Comparison of ENCODE assay signal across 8 cellular contexts in genomic region chr20:62386383-62387218, GRCh38. TPM values are rescaled to one million over a fixed set of nuclear protein-coding genes. Genes with fewer than 3 reads are reported as not detected.
DNase-seq lines count a peak whose midpoint lies in the region; ATAC-seq and TF ChIP-seq lines count a peak whose summit lies in the region.

RPS21 (plus strand) TSS chr20:62387103; CDS start chr20:62387339, 236 bp downstream.

- peak within 1 kb of the TSS; percentile 75 for H3K27ac ChIP-seq in PC-3 (ENCODE audit: low read length)

- no peaks in the 10 kb centered on the region for H3K9me2 ChIP-seq in PC-3 (replicated peaks; ENCODE audit: low read length)

- no peaks in the 10 kb centered on the region for H3K27me3 Mint-ChIP-seq in IgD-negative memory B cell
- no peaks in the 10 kb centered on the region for H3K27me3 Mint-ChIP-seq in activated T-cell treated with anti-CD3 and anti-CD28 coated beads, Interleukin-2, amount 50 U/mL, for 24 hours

- POLR2A ChIA-PET in PC-3 (lab: Charles Lee; ENCODE audit: unreplicated experiment): interaction anchor here (0.6 to 0.7 kb wide), 4 partner anchors 26 to 202 kb away, joined by 3 to 23 read pairs (median 10); no protein-coding TSS in a partner anchor

- peak within 1 kb of the TSS; percentile 66 for H2AFZ ChIP-seq in PC-3 (ENCODE audit: low read length)

- ATAC-seq in GM21576 (IDR thresholded peaks at IDR 0.05; ENCODE audit: unreplicated experiment) (peak; percentile 79), PC-3 (peak; percentile 82), esophagus mucosa (peak; percentile 91)

- H3F3A ChIP-seq in PC-3 (ENCODE audit: low read length, unreplicated experiment): peaks cover 21% of the 10 kb centered on the region

- H3K4me3 ChIP-seq in PC-3 (ENCODE audit: low read length): peak within 1 kb of the TSS; percentile 100

- H4K20me1 ChIP-seq in PC-3 (ENCODE audit: low read length): peaks cover 28% of the 10 kb centered on the region

- peaks cover 53% of the 10 kb centered on the region for H3K79me2 ChIP-seq in PC-3 (ENCODE audit: low read length)

- peaks cover 0 to 3% (median 0%) of the 10 kb centered on the region in 3 donors for H3K9me3 Mint-ChIP-seq in IgD-negative memory B cell
- H3K9me3 Mint-ChIP-seq in activated T-cell treated with anti-CD3 and anti-CD28 coated beads, Interleukin-2, amount 50 U/mL, for 24 hours: peaks cover 5% of the 10 kb centered on the region

- peaks cover 3% of the 10 kb centered on the region for H3K36me3 Mint-ChIP-seq in IgD-negative memory B cell
- peaks cover 87% of the 10 kb centered on the region for H3K36me3 Mint-ChIP-seq in activated T-cell treated with anti-CD3 and anti-CD28 coated beads, Interleukin-2, amount 50 U/mL, for 24 hours (ENCODE audit: low read depth)

- peak within 1 kb of the TSS; percentile 91 to 99 (median 94) for H3K4me3 Mint-ChIP-seq in IgD-negative memory B cell
- H3K4me3 Mint-ChIP-seq in activated T-cell treated with anti-CD3 and anti-CD28 coated beads, Interleukin-2, amount 50 U/mL, for 24 hours: peak within 1 kb of the TSS; percentile 95

- H3K27me3 ChIP-seq in PC-3 (ENCODE audit: low read length): no peaks in the 10 kb centered on the region

- CTCF ChIA-PET in PC-3 (lab: Charles Lee): interaction anchor here (0.5 to 0.9 kb wide), 4 partner anchors 37 to 256 kb away, joined by 3 to 9 read pairs (median 6); no protein-coding TSS in a partner anchor

- H3K9me3 ChIP-seq in PC-3 (ENCODE audit: low read length): no peaks in the 10 kb centered on the region

- DNase-seq in DMS114 treated with DMSO at 0.1 percent for 48 hours (lab: John Stamatoyannopoulos, UW; ENCODE audit: unreplicated experiment): peak; percentile 72
- peak; percentile 91 for DNase-seq in PC-3
- DNase-seq in activated T-cell treated with anti-CD3 and anti-CD28 coated beads, Interleukin-2, amount 50 U/mL, for 24 hours: peak; percentile 94
- DNase-seq in myocyte (ENCODE audit: low read depth): peak; percentile 92
- DNase-seq in stimulated activated CD8-positive, alpha-beta memory T cell treated with anti-CD3 and anti-CD28 coated beads, Interleukin-7, amount 100 ng/mL, for 4 hours (ENCODE audit: low read depth in 2 of 2): peak; percentile 88 to 92

- peaks cover 20 to 36% (median 27%) of the 10 kb centered on the region in 3 donors for H3K4me1 Mint-ChIP-seq in IgD-negative memory B cell
- H3K4me1 Mint-ChIP-seq in activated T-cell treated with anti-CD3 and anti-CD28 coated beads, Interleukin-2, amount 50 U/mL, for 24 hours (ENCODE audit: low read depth): peaks cover 44% of the 10 kb centered on the region

- BruUV-seq in PC-3 (replicated peaks; lab: Mats Ljungman, UMichigan): TSS peak; percentile 58

- H3K9ac ChIP-seq in PC-3 (ENCODE audit: low read length): peak within 1 kb of the TSS; percentile 99

- H3K27ac Mint-ChIP-seq in IgD-negative memory B cell: peak within 1 kb of the TSS; percentile 93 to 96 (median 94)
- H3K27ac Mint-ChIP-seq in activated T-cell treated with anti-CD3 and anti-CD28 coated beads, Interleukin-2, amount 50 U/mL, for 24 hours: peak within 1 kb of the TSS; percentile 97

- intact Hi-C loops in PC-3 (cut with micrococcal nuclease): loop anchor here (10.0 kb wide), 1 partner anchor 408 kb away; the partner anchor contains the start of gene MRGBP

- no peak for TF ChIP-seq CTCF in PC-3 (conservative IDR thresholded peaks at IDR 0.05; ENCODE audit: low read depth, low read length)

- H3K4me2 ChIP-seq in PC-3 (ENCODE audit: low read length): peak within 1 kb of the TSS; percentile 97

- peaks cover 18% of the 10 kb centered on the region for H3K4me1 ChIP-seq in PC-3 (ENCODE audit: insufficient read depth, low read length)

- peaks cover 27% of the 10 kb centered on the region for H3K36me3 ChIP-seq in PC-3 (ENCODE audit: low read depth, low read length)

RNA-seq across cellular contexts. Expression of gene RPS21, which starts in this region (rescaled TPM):
- 3,148 TPM for polyA plus RNA-seq in IgD-negative memory B cell
- total RNA-seq in PC-3 (2014; rRNA removed) (1,250 and 1,945 TPM in 2 replicates), esophagus mucosa (1,745 TPM), myocyte (610 and 2,016 TPM in 2 replicates)
- 2,121 TPM for polyA plus RNA-seq in myocyte (2012)

Comparison
In these comparisons a context has a peak if more than half of its experiments do, and no peak if none do; other contexts are left out.
1. Peak in every context shown above with its lines: DNase-seq, ATAC-seq, H3K4me3 ChIP-seq and H3K27ac ChIP-seq.